Comparison of ENCODE assay signal across 10 cellular contexts in the genomic region with DNA sequence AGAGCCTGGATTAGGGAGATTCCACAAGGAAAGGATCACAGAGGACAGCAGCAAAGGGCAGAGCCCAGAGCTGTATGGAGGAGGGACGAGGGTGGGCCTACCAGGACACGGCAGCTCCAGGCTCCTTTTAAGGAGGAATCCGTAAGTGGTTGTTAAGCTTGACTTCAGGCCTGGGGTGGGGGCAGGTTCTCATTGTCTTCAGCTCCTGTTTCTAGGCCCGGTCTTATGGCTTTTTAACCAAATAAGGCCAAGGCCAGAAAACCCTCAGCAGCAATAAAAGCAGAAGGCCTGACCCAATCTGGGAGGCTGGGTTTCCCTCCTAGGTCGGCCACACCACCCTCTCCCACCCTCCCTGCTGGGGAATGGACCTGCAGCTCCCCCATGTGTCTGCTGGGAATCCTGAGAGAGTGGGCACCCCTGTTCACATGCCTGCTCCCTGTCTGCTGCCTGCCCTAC.
DNase-seq lines count a peak whose midpoint lies in the region; ATAC-seq lines count a peak whose summit lies in the region.
"Had no signal": no experiment of that assay in that cellular context is flagged by ENCODE, and none has a peak within 500 bp of the region (broad histone marks: within the 10 kb centered on the region; RNA-seq: fewer than 3 reads in every experiment).

No MANE protein-coding gene starts in this region.

- WGBS in HUES64, result 37% methylated on average over 5 of the region's 5 CpGs

- no peaks in the 10 kb centered on the region for H3K9me3 ChIP-seq in HUES64 (ENCODE audit: insufficient read depth, low read depth, low read length)

- no peaks in the 10 kb centered on the region for H3K36me3 ChIP-seq in HUES64 (ENCODE audit: insufficient read depth, low read length)

- ATAC-seq in left lobe of liver (peak; percentile 33), GM21723 (IDR thresholded peaks at IDR 0.05; ENCODE audit: unreplicated experiment) (no peak)
- no peak for ATAC-seq in stimulated activated naive CD8-positive, alpha-beta T cell treated with anti-CD3 and anti-CD28 coated beads, Interleukin-15, Interleukin-2, amounts not matched to agents 100 U/mL and 50 U/mL, for 24 hours

- DNase-seq in 8988T (peak; percentile 61), cerebellar cortex (ENCODE audit: low spot score) (peak; percentile 48), left lobe of liver (ENCODE audit: low spot score) (no peak), NCI-H2081 (lab: John Stamatoyannopoulos, UW) (no peak)
- no peak for DNase-seq in stimulated activated naive CD8-positive, alpha-beta T cell treated with anti-CD3 and anti-CD28 coated beads, Interleukin-15, Interleukin-2, amounts not matched to agents 100 U/mL and 50 U/mL, for 24 hours
- no peak for DNase-seq in stimulated activated CD8-positive, alpha-beta memory T cell treated with anti-CD3 and anti-CD28 coated beads, Interleukin-4, amount 100 ng/mL, for 48 hours
- DNase-seq: AML-193, NCI-H774 had no signal

- no peak overlapping the region for H3K9ac ChIP-seq in HUES64 (ENCODE audit: low read depth, low read length)

- H3K27ac ChIP-seq in HUES64 (ENCODE audit: low read depth, low read length), result peak overlapping the region; percentile 69

- no peak overlapping the region for H3K4me3 ChIP-seq in HUES64 (ENCODE audit: low read length)

- H3K27me3 ChIP-seq in HUES64 (ENCODE audit: insufficient read depth, low read length), result no peaks in the 10 kb centered on the region

- H3K4me1 ChIP-seq in HUES64 (ENCODE audit: insufficient read depth, low read length), result peaks cover 10% of the 10 kb centered on the region

Comparison
In these comparisons a context has a peak if more than half of its experiments do, and no peak if none do; other contexts are left out.
1. DNase-seq: peak in 8988T (single experiment) and cerebellar cortex (single experiment); none in left lobe of liver (single experiment), stimulated activated naive CD8-positive, alpha-beta T cell treated with anti-CD3 and anti-CD28 coated beads, Interleukin-15, Interleukin-2, amounts not matched to agents 100 U/mL and 50 U/mL, for 24 hours (single experiment), NCI-H2081 (0 of 2) and stimulated activated CD8-positive, alpha-beta memory T cell treated with anti-CD3 and anti-CD28 coated beads, Interleukin-4, amount 100 ng/mL, for 48 hours (single experiment).